In genomic region chr16:67966549-67967182, GRCh38 we compare ENCODE assay signal across 9 cellular contexts. TPM values are rescaled to one million over a fixed set of nuclear protein-coding genes. Genes with fewer than 3 reads are reported as not detected.
DNase-seq lines count a peak whose midpoint lies in the region; FAIRE-seq and TF ChIP-seq lines count a peak whose summit lies in the region.
"Had no signal": no experiment of that assay in that cellular context is flagged by ENCODE, and none has a peak within 500 bp of the region (broad histone marks: within the 10 kb centered on the region; RNA-seq: fewer than 3 reads in every experiment).

No MANE protein-coding gene starts in this region.

- H3K4me1 ChIP-seq in muscle layer of duodenum (ENCODE audit: control insufficient read depth in 1 of 2, insufficient read depth in 2 of 2, low read length in 2 of 2): peaks cover 37 to 46% of the 10 kb centered on the region in 2 donors

- peak overlapping the region; percentile 85 for H3K4me3 Mint-ChIP-seq in Calu3 (ENCODE audit: low read depth, unreplicated experiment)

- DNase-seq in Calu3: no peak
- DNase-seq in NCI-H69 (lab: John Stamatoyannopoulos, UW): peak; percentile 50
- no peak for DNase-seq in RCC 7860 (ENCODE audit: low spot score)
- no peak for DNase-seq in NCI-H1417 (lab: John Stamatoyannopoulos, UW)
- DNase-seq in NCI-H187 (lab: John Stamatoyannopoulos, UW): no peak
- DNase-seq in NCI-H2029 treated with DMSO at 0.1 percent for 48 hours (lab: John Stamatoyannopoulos, UW): no peak

- intact Hi-C loops in Calu3 (cut with micrococcal nuclease; ENCODE audit: unreplicated experiment): no loop called here

- no peaks in the 10 kb centered on the region for H3K27me3 ChIP-seq in muscle layer of duodenum (ENCODE audit: low read depth, low read length)

- H3K4me1 Mint-ChIP-seq in Calu3 (ENCODE audit: low read depth, unreplicated experiment): peaks cover 23% of the 10 kb centered on the region

- CTCF ChIA-PET in Calu3 (lab: Charles Lee): no interaction called here

- H3K27ac ChIP-seq in cingulate gyrus (ENCODE audit: low read depth, low read length): peak overlapping the region; percentile 35
- peak overlapping the region; percentile 95 for H3K27ac ChIP-seq in muscle layer of duodenum (ENCODE audit: low read length)

- no peak for TF ChIP-seq CTCF in Calu3 (IDR thresholded peaks at IDR 0.05; ENCODE audit: unreplicated experiment)

- no peaks in the 10 kb centered on the region for H3K27me3 Mint-ChIP-seq in Calu3 (ENCODE audit: unreplicated experiment)

- peak overlapping the region; percentile 73 to 94 for H3K4me3 ChIP-seq in muscle layer of duodenum (ENCODE audit: low read depth in 1 of 2, low read length in 2 of 2)

- H3K36me3 Mint-ChIP-seq in Calu3 (ENCODE audit: insufficient read depth, unreplicated experiment): peaks cover 36% of the 10 kb centered on the region

- no TSS peak for BruUV-seq in Calu3 (replicated peaks; lab: Mats Ljungman, UMichigan)

- no peaks in the 10 kb centered on the region for H3K9me3 ChIP-seq in muscle layer of duodenum (ENCODE audit: control insufficient read depth in 1 of 2, low read length in 2 of 2)

- H3K9me3 Mint-ChIP-seq in Calu3 (ENCODE audit: low read depth, unreplicated experiment): no peaks in the 10 kb centered on the region

- peaks cover 13 to 17% of the 10 kb centered on the region in 2 donors for H3K36me3 ChIP-seq in muscle layer of duodenum (ENCODE audit: control insufficient read depth in 1 of 2, insufficient read depth in 2 of 2, low read length in 2 of 2)

- no peak overlapping the region for H3K27ac Mint-ChIP-seq in Calu3 (ENCODE audit: unreplicated experiment)

- FAIRE-seq in RCC 7860 (lab: Jason Lieb, UNC): no peak

RNA-seq across cellular contexts. Expression of gene SLC12A4, which starts 1.8 kb away (rescaled TPM):
- total RNA-seq in Calu3 (2022): 31.7 and 38.0 TPM in 2 replicates

RNA-seq across cellular contexts. Expression of gene DPEP3, which starts 13.6 kb away (rescaled TPM):
- total RNA-seq in Calu3 (2022): not detected in 2 replicates
- total RNA-seq: SK-MEL-5 had no signal

RNA-seq across cellular contexts. Expression of gene LCAT, which starts 22.7 kb away (rescaled TPM):
- 14.7 and 15.2 TPM in 2 replicates for total RNA-seq in Calu3 (2022)

RNA-seq across cellular contexts. Expression of gene PSMB10, which starts 30.0 kb away (rescaled TPM):
- 79.3 and 103 TPM in 2 replicates for total RNA-seq in Calu3 (2022)

RNA-seq across cellular contexts. Expression of gene DPEP2, which starts 32.6 kb away (rescaled TPM):
- not detected in 2 replicates for total RNA-seq in Calu3 (2022)
- total RNA-seq: SK-MEL-5 had no signal
